Comparison of ENCODE assay signal across 14 cellular contexts in genomic region chr16:25005445-25006306, GRCh38. TPM values are rescaled to one million over a fixed set of nuclear protein-coding genes. Genes with fewer than 3 reads are reported as not detected.
DNase-seq lines count a peak whose midpoint lies in the region; ATAC-seq and TF ChIP-seq lines count a peak whose summit lies in the region.
"Had no signal": no experiment of that assay in that cellular context is flagged by ENCODE, and none has a peak within 500 bp of the region (broad histone marks: within the 10 kb centered on the region; RNA-seq: fewer than 3 reads in every experiment).

No MANE protein-coding gene starts in this region.

- DNase-seq in stimulated activated naive CD8-positive, alpha-beta T cell treated with anti-CD3 and anti-CD28 coated beads, Interleukin-15, Interleukin-2, amounts not matched to agents 100 U/mL and 50 U/mL, for 24 hours, result no peak
- DNase-seq in fibroblast of villous mesenchyme (ENCODE audit: low read depth) (peak; percentile 52), SKM-1 treated with dmso at 0.1 percent for 144 hours (lab: John Stamatoyannopoulos, UW; ENCODE audit: unreplicated experiment) (no peak)
- DNase-seq: activated CD4-positive, CD25-positive, alpha-beta regulatory T cell treated with anti-CD3 and anti-CD28 coated beads, Interleukin-2, amount 50 U/mL, for 72 hours; activated gamma-delta T cell treated with Interleukin-2 at 50 U/mL for 16 hours; cortex of kidney had no signal

- no peak overlapping the region for H3K4me3 Mint-ChIP-seq in stimulated activated naive CD8-positive, alpha-beta T cell treated with anti-CD3 and anti-CD28 coated beads, Interleukin-15, Interleukin-2, amounts not matched to agents 100 ng/mL and 50 ng/mL, for 24 hours

- H3K27ac Mint-ChIP-seq in stimulated activated naive CD8-positive, alpha-beta T cell treated with anti-CD3 and anti-CD28 coated beads, Interleukin-15, Interleukin-2, amounts not matched to agents 100 ng/mL and 50 ng/mL, for 24 hours, result peak overlapping the region; percentile 8

- H3K36me3 ChIP-seq in OCI-LY3 (replicated peaks; ENCODE audit: low read depth, low read length), result peaks cover 61% of the 10 kb centered on the region
- H3K36me3 ChIP-seq: HAP-1, left lung had no signal

- peaks cover 100% of the 10 kb centered on the region for H3K79me2 ChIP-seq in OCI-LY3 (ENCODE audit: low read length)

- H3K36me3 Mint-ChIP-seq in stimulated activated naive CD8-positive, alpha-beta T cell treated with anti-CD3 and anti-CD28 coated beads, Interleukin-15, Interleukin-2, amounts not matched to agents 100 ng/mL and 50 ng/mL, for 24 hours (ENCODE audit: low read depth), result peaks cover 39% of the 10 kb centered on the region

- H3K4me1 ChIP-seq in OCI-LY3 (ENCODE audit: low read length), result peaks cover 93% of the 10 kb centered on the region
- H3K4me1 ChIP-seq: HAP-1 had no signal

- no peaks in the 10 kb centered on the region for H3K9me3 ChIP-seq in OCI-LY3 (ENCODE audit: insufficient read depth, low read length)
- H3K9me3 ChIP-seq: Caco-2, HAP-1, left lung had no signal

- no peaks in the 10 kb centered on the region for H3K27me3 Mint-ChIP-seq in stimulated activated naive CD8-positive, alpha-beta T cell treated with anti-CD3 and anti-CD28 coated beads, Interleukin-15, Interleukin-2, amounts not matched to agents 100 ng/mL and 50 ng/mL, for 24 hours

- no peak overlapping the region for H2AFZ ChIP-seq in OCI-LY3 (ENCODE audit: low read depth, low read length)

- H3K4me1 Mint-ChIP-seq in stimulated activated naive CD8-positive, alpha-beta T cell treated with anti-CD3 and anti-CD28 coated beads, Interleukin-15, Interleukin-2, amounts not matched to agents 100 ng/mL and 50 ng/mL, for 24 hours (ENCODE audit: low read depth), result peaks cover 75% of the 10 kb centered on the region

- H3K27me3 ChIP-seq in OCI-LY3 (ENCODE audit: low read depth, low read length), result no peaks in the 10 kb centered on the region
- H3K27me3 ChIP-seq: left lung had no signal

- H3K27ac ChIP-seq in OCI-LY3 (ENCODE audit: low read length), result peak overlapping the region; percentile 55; the same call in 1 of the 2 replicates

- ATAC-seq in stimulated activated naive CD8-positive, alpha-beta T cell treated with anti-CD3 and anti-CD28 coated beads, Interleukin-15, Interleukin-2, amounts not matched to agents 100 U/mL and 50 U/mL, for 24 hours, result no peak
- no peak for ATAC-seq in GM19035 (IDR thresholded peaks at IDR 0.05; ENCODE audit: unreplicated experiment)
- ATAC-seq in HG02973 (IDR thresholded peaks at IDR 0.05; ENCODE audit: unreplicated experiment), result no peak
- ATAC-seq in HG03457 (IDR thresholded peaks at IDR 0.05; ENCODE audit: unreplicated experiment), result no peak

- H3K4me3 ChIP-seq in OCI-LY3 (ENCODE audit: low read length) (peak overlapping the region; percentile 8; the same call in 1 of the 2 replicates), fibroblast of villous mesenchyme (ENCODE audit: low read depth, low read length) (no peak overlapping the region)
- H3K4me3 ChIP-seq: HAP-1, left lung had no signal

- peak overlapping the region; percentile 93 for H3K4me2 ChIP-seq in OCI-LY3 (ENCODE audit: low read length)

- TF ChIP-seq CTCF in OCI-LY3 (IDR thresholded peaks at IDR 0.05; ENCODE audit: low read depth, low read length), result no peak
- TF ChIP-seq CTCF in fibroblast of villous mesenchyme (IDR thresholded peaks at IDR 0.05; ENCODE audit: insufficient read depth, low read depth, low read length), result no peak

- H3K9me3 Mint-ChIP-seq in stimulated activated naive CD8-positive, alpha-beta T cell treated with anti-CD3 and anti-CD28 coated beads, Interleukin-15, Interleukin-2, amounts not matched to agents 100 ng/mL and 50 ng/mL, for 24 hours, result no peaks in the 10 kb centered on the region

- H3K9ac ChIP-seq in OCI-LY3 (ENCODE audit: low read length), result no peak overlapping the region

- peaks cover 100% of the 10 kb centered on the region for H4K20me1 ChIP-seq in OCI-LY3 (ENCODE audit: insufficient read depth, low read length)

RNA-seq across cellular contexts. Expression of gene ARHGAP17, which starts 9.5 kb away (rescaled TPM):
- total RNA-seq in fibroblast of villous mesenchyme, result 32.5 and 36.7 TPM in 2 replicates
